Comparison of ENCODE assay signal across 1 cellular context in genomic region chr6:136767583-136768307, GRCh38.
A peak's percentile ranks its signal among the peaks of the same experiment; 100 is the strongest.
TF ChIP-seq lines count a peak whose summit lies in the region.

No MANE protein-coding gene starts in this region.

TF ChIP-seq in GM12878, 131 proteins besides CTCF, POLR2A, EP300 and RAD21:
- TF ChIP-seq ZNF207 (IDR thresholded peaks at IDR 0.05; ENCODE audit: borderline replicate concordance) (no peak), HDGF (IDR thresholded peaks at IDR 0.05) (0 out of 2 replicates have a peak, but pooled peaks have one; percentile 2), CREB1 (IDR thresholded peaks at IDR 0.05; ENCODE audit: low read depth) (no peak), REST (IDR thresholded peaks at IDR 0.05; ENCODE audit: low read depth, low read length) (no peak), SKIL (IDR thresholded peaks at IDR 0.05; ENCODE audit: low read depth, poor library complexity, severe bottlenecking) (no peak), E2F4 (IDR thresholded peaks at IDR 0.05; ENCODE audit: low read depth, low read length) (no peak), ZBTB40 (IDR thresholded peaks at IDR 0.05; ENCODE audit: borderline replicate concordance) (0 out of 2 replicates have a peak, but pooled peaks have one; percentile 17), MLLT1 (IDR thresholded peaks at IDR 0.05) (peak; percentile 41; the same call in 1 of the 2 replicates), IRF5 (IDR thresholded peaks at IDR 0.05; ENCODE audit: borderline replicate concordance) (no peak), MYC (IDR thresholded peaks at IDR 0.05; ENCODE audit: insufficient read depth, insufficient read length, insufficient replicate concordance, low read length, severe bottlenecking) (no peak), PML (IDR thresholded peaks at IDR 0.05; ENCODE audit: low read length) (no peak), KAT2A (conservative IDR thresholded peaks at IDR 0.05; ENCODE audit: control insufficient read depth, low read depth, low read length) (no peak), ATF7 (IDR thresholded peaks at IDR 0.05; ENCODE audit: low read depth) (no peak), MEF2A (IDR thresholded peaks at IDR 0.05; ENCODE audit: insufficient read depth, low read depth, low read length) (peak; percentile 34; the same call in 1 of the 2 replicates), SPI1 (IDR thresholded peaks at IDR 0.05; ENCODE audit: borderline replicate concordance, insufficient read depth, low read depth, low read length) (peak; percentile 55; the same call in 1 of the 2 replicates), FOS (IDR thresholded peaks at IDR 0.05; ENCODE audit: borderline replicate concordance, extremely low read depth, insufficient read length) (no peak), RBBP5 (conservative IDR thresholded peaks at IDR 0.05) (no peak), EGR1 (IDR thresholded peaks at IDR 0.05; ENCODE audit: borderline replicate concordance in 1 of 2, low read depth in 2 of 2, low read length in 2 of 2) (no peak), CHD1 (IDR thresholded peaks at IDR 0.05; ENCODE audit: low read depth, low read length) (no peak), POLR2AphosphoS2 (IDR thresholded peaks at IDR 0.05; ENCODE audit: low read depth, low read length) (no peak), ZNF622 (IDR thresholded peaks at IDR 0.05) (no peak), RELB (IDR thresholded peaks at IDR 0.05; ENCODE audit: low read depth) (peak; percentile 42; the same call in 1 of the 2 replicates)
TF ChIP-seq in GM12878: peak in this region for 6.
